Comparison of ENCODE assay signal across 15 cellular contexts in the genomic region with DNA sequence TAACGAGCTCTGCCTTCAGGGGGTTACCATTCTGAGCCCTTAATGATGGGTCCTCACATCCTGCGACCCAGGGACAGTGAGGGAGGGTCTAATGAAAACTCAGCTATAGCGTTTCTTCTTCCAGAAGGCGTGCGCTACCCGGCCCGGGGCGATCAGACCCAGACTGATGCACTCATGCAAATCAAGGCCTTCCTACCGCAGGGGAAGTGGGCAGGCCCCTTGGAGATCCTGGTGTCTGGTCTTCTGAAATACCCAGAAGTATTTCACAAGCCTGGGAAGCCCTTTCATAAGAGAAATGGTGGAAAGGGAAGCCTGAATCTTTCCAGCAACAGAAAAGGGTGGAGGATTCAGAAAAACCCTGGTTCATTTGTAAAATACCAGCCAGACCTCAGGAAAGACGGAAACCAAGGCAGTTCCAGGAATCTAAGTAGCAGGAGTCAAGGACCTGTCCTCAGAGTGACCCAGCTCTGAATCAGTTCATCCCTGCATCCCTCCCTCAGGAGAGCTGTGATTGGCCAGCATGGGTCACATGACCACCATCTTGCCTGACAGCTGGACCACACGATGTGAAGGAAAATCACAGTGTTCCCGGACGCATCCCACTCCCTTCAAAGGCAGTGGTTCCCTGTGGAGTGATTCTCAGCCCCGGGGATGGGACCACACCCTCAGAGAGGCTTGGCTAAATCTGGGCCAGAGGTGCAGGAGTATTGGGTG. TPM values are rescaled to one million over a fixed set of nuclear protein-coding genes. Genes with fewer than 3 reads are reported as not detected.
A peak's percentile ranks its signal among the peaks of the same experiment; 100 is the strongest.
DNase-seq lines count a peak whose midpoint lies in the region; ATAC-seq, FAIRE-seq and TF ChIP-seq lines count a peak whose summit lies in the region.
"Had no signal": no experiment of that assay in that cellular context is flagged by ENCODE, and none has a peak within 500 bp of the region (broad histone marks: within the 10 kb centered on the region; RNA-seq: fewer than 3 reads in every experiment).

No MANE protein-coding gene starts in this region.

- H3K27me3 ChIP-seq in SJCRH30, result no peaks in the 10 kb centered on the region
- no peaks in the 10 kb centered on the region for H3K27me3 ChIP-seq in suprapubic skin
- H3K27me3 ChIP-seq in aorta (ENCODE audit: control insufficient read depth in 1 of 2, insufficient read depth in 2 of 2, low read length in 1 of 2), result no peaks in the 10 kb centered on the region
- no peaks in the 10 kb centered on the region for H3K27me3 ChIP-seq in PC-3 (ENCODE audit: low read length)

- FAIRE-seq in A549 (lab: Jason Lieb, UNC), result no peak
- FAIRE-seq: islet of Langerhans had no signal

- no peaks in the 10 kb centered on the region for H3K79me2 ChIP-seq in PC-3 (ENCODE audit: low read length)

- no peak for TF ChIP-seq CTCF in A549 (IDR thresholded peaks at IDR 0.05)
- no peak for TF ChIP-seq CTCF in suprapubic skin (IDR thresholded peaks at IDR 0.05)
- TF ChIP-seq CTCF in PC-3 (conservative IDR thresholded peaks at IDR 0.05; ENCODE audit: low read depth, low read length), result no peak

- H3K4me3 ChIP-seq in A549 (no peak overlapping the region), SJCRH30 (no peak overlapping the region), suprapubic skin (no peak overlapping the region), aorta (ENCODE audit: low read length in 2 of 2) (no peak overlapping the region), PC-3 (ENCODE audit: low read length) (no peak overlapping the region)

- H3K9me3 ChIP-seq in A549 (no peaks in the 10 kb centered on the region), SJCRH30 (replicated peaks) (no peaks in the 10 kb centered on the region), suprapubic skin (no peaks in the 10 kb centered on the region), aorta (ENCODE audit: control insufficient read depth, low read length) (no peaks in the 10 kb centered on the region), PC-3 (ENCODE audit: low read length) (no peaks in the 10 kb centered on the region)

- no peaks in the 10 kb centered on the region for H4K20me1 ChIP-seq in PC-3 (ENCODE audit: low read length)

- H3K36me3 ChIP-seq in SJCRH30 (no peaks in the 10 kb centered on the region), suprapubic skin (no peaks in the 10 kb centered on the region), aorta (ENCODE audit: control insufficient read depth in 1 of 2, insufficient read depth in 2 of 2, low read length in 1 of 2) (no peaks in the 10 kb centered on the region), PC-3 (ENCODE audit: low read depth, low read length) (no peaks in the 10 kb centered on the region)

- H3K9me2 ChIP-seq in PC-3 (replicated peaks; ENCODE audit: low read length), result no peaks in the 10 kb centered on the region

- no peaks in the 10 kb centered on the region for H3F3A ChIP-seq in PC-3 (ENCODE audit: low read length, unreplicated experiment)

- H2AFZ ChIP-seq in PC-3 (ENCODE audit: low read length), result no peak overlapping the region

- DNase-seq in A549 (ENCODE audit: low read depth in 1 of 2, low spot score in 1 of 2) (no peak), GM03348 (ENCODE audit: low spot score) (peak; percentile 42), SJCRH30 (peak; percentile 25 to 45), hepatic stellate cell (ENCODE audit: low spot score) (peak; percentile 41), NCI-H1436 (lab: John Stamatoyannopoulos, UW) (no peak), suprapubic skin (ENCODE audit: low spot score in 2 of 2) (no peak), aorta (no peak), PC-3 (no peak)
- DNase-seq: activated CD4-positive, alpha-beta T cell treated with anti-CD3 and anti-CD28 coated beads for 48 hours; GDM1; NCI-H1694 treated with DMSO at 0.1 percent for 48 hours; stimulated activated CD4-positive, alpha-beta T cell treated with anti-CD3 and anti-CD28 coated beads, Interleukin-2, amount 100 ng/mL, for 48 hours; T-helper 17 cell had no signal

- ATAC-seq in A549 (peak in 1 of 2 experiments; percentile 60; a peak in 3 of 6 replicates), aorta (ENCODE audit: low FRiP score) (no peak), PC-3 (no peak)
- ATAC-seq: stimulated activated effector memory CD8-positive, alpha-beta T cell treated with anti-CD3 and anti-CD28 coated beads, Interleukin-12 subunit alpha, Interleukin-12 subunit beta, amount 100 ng/mL, for 72 hours; T-helper 17 cell had no signal

- TF ChIP-seq POLR2A in A549 (IDR thresholded peaks at IDR 0.05; ENCODE audit: low read length) (no peak), suprapubic skin (IDR thresholded peaks at IDR 0.05) (no peak)

- WGBS in A549 (ENCODE audit: missing lambda C conversion rate), result 72% methylated on average over 14 of the region's 14 CpGs
- 76% methylated on average over 14 of the region's 14 CpGs for WGBS in suprapubic skin
- 88 to 90% methylated on average over 14 of the region's 14 CpGs for WGBS in aorta, 2 donors

- CTCF ChIA-PET in A549 (lab: Yijun Ruan, JAX) (interaction anchor here (1.8 to 4.8 kb wide), 5 partner anchors 13 to 99 kb away, joined by 3 to 35 read pairs (median 9); no protein-coding TSS in a partner anchor), PC-3 (lab: Charles Lee) (no interaction called here)

- BruUV-seq in PC-3 (replicated peaks; lab: Mats Ljungman, UMichigan), result no TSS peak

- H3K4me1 ChIP-seq in A549 (no peaks in the 10 kb centered on the region), SJCRH30 (peaks cover 7% of the 10 kb centered on the region), suprapubic skin (no peaks in the 10 kb centered on the region), aorta (ENCODE audit: control insufficient read depth in 1 of 2, insufficient read depth in 2 of 2, low read length in 2 of 2) (no peaks in the 10 kb centered on the region), PC-3 (ENCODE audit: insufficient read depth, low read length) (no peaks in the 10 kb centered on the region)

- intact Hi-C loops in aorta (cut with DNase I) (no loop called here), PC-3 (cut with micrococcal nuclease) (no loop called here)

- H3K4me2 ChIP-seq in A549 (no peak overlapping the region), PC-3 (ENCODE audit: low read length) (no peak overlapping the region)

- TF ChIP-seq EP300 in A549 (IDR thresholded peaks at IDR 0.05) (no peak), suprapubic skin (IDR thresholded peaks at IDR 0.05) (no peak)

- no peak for TF ChIP-seq RAD21 in A549 (conservative IDR thresholded peaks at IDR 0.05 in 1 of 2, IDR thresholded peaks at IDR 0.05 in 1 of 2)

- H3K27ac ChIP-seq in A549 (no peak overlapping the region), SJCRH30 (no peak overlapping the region), suprapubic skin (no peak overlapping the region), aorta (ENCODE audit: low read depth in 1 of 2, low read length in 2 of 2) (no peak overlapping the region), PC-3 (ENCODE audit: low read length) (no peak overlapping the region)

- H3K9ac ChIP-seq in PC-3 (ENCODE audit: low read length), result no peak overlapping the region

- POLR2A ChIA-PET in A549 (lab: Yijun Ruan, JAX) (no interaction called here), PC-3 (lab: Charles Lee; ENCODE audit: unreplicated experiment) (no interaction called here)

TF ChIP-seq in A549, 52 proteins besides CTCF, POLR2A, EP300 and RAD21:
- TF ChIP-seq, protein P1, sequence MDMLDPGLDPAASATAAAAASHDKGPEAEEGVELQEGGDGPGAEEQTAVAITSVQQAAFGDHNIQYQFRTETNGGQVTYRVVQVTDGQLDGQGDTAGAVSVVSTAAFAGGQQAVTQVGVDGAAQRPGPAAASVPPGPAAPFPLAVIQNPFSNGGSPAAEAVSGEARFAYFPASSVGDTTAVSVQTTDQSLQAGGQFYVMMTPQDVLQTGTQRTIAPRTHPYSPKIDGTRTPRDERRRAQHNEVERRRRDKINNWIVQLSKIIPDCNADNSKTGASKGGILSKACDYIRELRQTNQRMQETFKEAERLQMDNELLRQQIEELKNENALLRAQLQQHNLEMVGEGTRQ (IDR thresholded peaks at IDR 0.05), result peak; percentile 67
- TF ChIP-seq RFX5 (IDR thresholded peaks at IDR 0.05) (no peak), RARB (CRISPR knock-in tag; IDR thresholded peaks at IDR 0.05) (no peak), HDAC2 (IDR thresholded peaks at IDR 0.05) (no peak)

RNA-seq across cellular contexts. Expression of a gene that starts 12.7 kb away (rescaled TPM):
- polyA plus RNA-seq in A549 (2011; rRNA removed) (6.1 and 7.2 TPM in 2 replicates), A549 (2017; fragmentation: RNase III; extraction: RNeasy Plus Mini Kit Qiagen cat#74134 plus additional on column Dnase treatment) (5.8 to 8.6 TPM (median 8.3 TPM) in 3 replicates), aorta (1 to 10 TPM; 2.4 to 9.9 TPM)
- 2.7 and 2.9 TPM in 2 replicates for polyA plus RNA-seq in A549 (2012; cell fraction: cytosol; rRNA removed)
- polyA plus RNA-seq in A549 (2012; cell fraction: nucleus; rRNA removed), result 2.1 and 2.6 TPM in 2 replicates
- 3.6 and 3.7 TPM in 2 replicates for polyA minus RNA-seq in A549 (2011; rRNA and poly(A)+ RNA removed)
- not detected in 2 replicates for total RNA-seq in SJCRH30 (2014; rRNA removed; shearing (Covaris generic))
- total RNA-seq in suprapubic skin (1 to 10 TPM in 3 of 4 donors, under 1 TPM in 1; 0.85 to 1.7 (median 1.4) TPM), aorta (1 to 10 TPM; 1.5 to 2.6 TPM), PC-3 (2014; rRNA removed) (2.2 and 2.7 TPM in 2 replicates)

RNA-seq across cellular contexts. Expression of a gene that starts 51.4 kb away (rescaled TPM):
- polyA plus RNA-seq in A549 (2011; rRNA removed) (425 and 544 TPM in 2 replicates), A549 (2017; fragmentation: RNase III; extraction: RNeasy Plus Mini Kit Qiagen cat#74134 plus additional on column Dnase treatment) (1,014 to 1,239 TPM (median 1,131 TPM) in 3 replicates), aorta (1,000 to 10,000 TPM; 2,289 to 5,298 TPM)
- 291 and 367 TPM in 2 replicates for polyA plus RNA-seq in A549 (2012; cell fraction: cytosol; rRNA removed)
- polyA plus RNA-seq in A549 (2012; cell fraction: nucleus; rRNA removed), result 69.9 and 92.9 TPM in 2 replicates
- 40.0 and 44.5 TPM in 2 replicates for polyA minus RNA-seq in A549 (2011; rRNA and poly(A)+ RNA removed)
- total RNA-seq in SJCRH30 (2014; rRNA removed; shearing (Covaris generic)), result 117 and 121 TPM in 2 replicates
- total RNA-seq in suprapubic skin (100 to 1,000 TPM; 186 to 301 (median 258) TPM), aorta (1,000 to 10,000 TPM; 1,041 to 1,932 TPM), PC-3 (2014; rRNA removed) (177 and 182 TPM in 2 replicates)

Comparison
In these comparisons a context has a peak if more than half of its experiments do, and no peak if none do; other contexts are left out.
1. DNase-seq: peak in GM03348 (single experiment), SJCRH30 (2 of 2) and hepatic stellate cell (single experiment); none in A549 (0 of 2), NCI-H1436 (single experiment), suprapubic skin (0 of 2), aorta (0 of 2) and PC-3 (single experiment).